9 cellular contexts compared by ENCODE assay signal in the genomic region with DNA sequence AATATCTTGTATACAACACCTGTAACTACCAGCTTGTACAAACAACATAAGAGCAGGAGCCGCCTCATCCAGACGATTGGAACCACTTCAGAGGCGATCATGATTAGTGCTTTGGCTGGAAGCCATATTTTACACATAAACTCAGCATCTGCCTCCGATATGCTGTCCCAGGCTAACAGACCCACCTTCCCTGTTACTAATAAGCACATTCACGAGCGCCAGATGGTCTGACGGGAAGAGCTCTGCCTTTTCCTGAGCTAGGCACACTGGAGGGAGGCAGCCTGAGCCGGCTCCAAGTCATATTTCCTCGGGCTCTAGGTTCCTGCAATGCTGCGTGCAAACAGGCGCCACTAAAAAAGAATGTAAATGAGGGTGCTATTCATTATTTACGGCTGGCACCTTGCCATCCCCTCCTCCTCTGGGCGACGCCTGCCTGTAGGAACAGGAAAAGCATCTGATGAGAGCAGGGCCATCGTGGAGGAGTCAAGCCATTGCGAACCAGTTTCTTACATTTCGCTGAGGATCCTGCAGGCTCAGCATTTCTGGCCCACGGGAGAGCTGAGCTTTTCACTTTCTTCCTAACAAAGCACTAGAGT.
DNase-seq lines count a peak whose midpoint lies in the region; ATAC-seq and TF ChIP-seq lines count a peak whose summit lies in the region.
"Had no signal": no experiment of that assay in that cellular context is flagged by ENCODE, and none has a peak within 500 bp of the region (broad histone marks: within the 10 kb centered on the region; RNA-seq: fewer than 3 reads in every experiment).

No MANE protein-coding gene starts in this region.

- DNase-seq in AG04449 (ENCODE audit: low read depth, low spot score) (no peak), NCI-H1048 (lab: John Stamatoyannopoulos, UW) (peak; percentile 68), RWPE1 (ENCODE audit: low spot score) (peak; percentile 83), head of caudate nucleus (peak in 36 of 42 donors; percentile 1 to 68 (median 23)), GM19238 (ENCODE audit: insufficient read length, low spot score) (no peak)

- POLR2A ChIA-PET in AG04449 (lab: Yijun Ruan, JAX) (no interaction called here), RWPE1 (lab: Yijun Ruan, JAX; ENCODE audit: low non-redundant PET) (no interaction called here)

- ATAC-seq in GM19395 (IDR thresholded peaks at IDR 0.05; ENCODE audit: unreplicated experiment) = no peak
- ATAC-seq in GM19452 (IDR thresholded peaks at IDR 0.05; ENCODE audit: unreplicated experiment) = no peak
- no peak for ATAC-seq in HG03280 (IDR thresholded peaks at IDR 0.05; ENCODE audit: unreplicated experiment)

- CTCF ChIA-PET in AG04449 (lab: Yijun Ruan, JAX) (interaction anchor here (0.6 to 1.9 kb wide), 6 partner anchors 9 to 608 kb away, joined by 3 to 8 read pairs (median 4); no protein-coding TSS in a partner anchor), RWPE1 (lab: Yijun Ruan, JAX) (interaction anchor here (0.7 to 1.6 kb wide), 3 partner anchors 27 to 36 kb away, joined by 3 to 8 read pairs (median 3); no protein-coding TSS in a partner anchor)

- peak; percentile 30 for TF ChIP-seq CTCF in AG04449 (IDR thresholded peaks at IDR 0.05; ENCODE audit: insufficient read depth, low read length, missing control alignments)
- TF ChIP-seq CTCF in RWPE1 (conservative IDR thresholded peaks at IDR 0.05; ENCODE audit: low read depth) = peak; percentile 22

- no peak overlapping the region for H3K27ac ChIP-seq in RWPE1
- H3K27ac ChIP-seq: BLaER1 treated with 17β-estradiol and CSF1 and Interleukin-3, amounts not matched to agents 10 nM and 100 nM had no signal

- intact Hi-C loops in head of caudate nucleus (cut with DNase I) = no loop called here

- no peak overlapping the region for H3K4me3 ChIP-seq in AG04449 (ENCODE audit: low read depth, low read length)
- H3K4me3 ChIP-seq: BLaER1 treated with 17β-estradiol and CSF1 and Interleukin-3, amounts not matched to agents 10 nM and 100 nM had no signal

Comparison
In these comparisons a context has a peak if more than half of its experiments do, and no peak if none do; other contexts are left out.
1. DNase-seq: peak in NCI-H1048 (single experiment), RWPE1 (single experiment) and head of caudate nucleus (36 of 42); none in AG04449 (single experiment) and GM19238 (single experiment).